8 cellular contexts compared by ENCODE assay signal in the genomic region with DNA sequence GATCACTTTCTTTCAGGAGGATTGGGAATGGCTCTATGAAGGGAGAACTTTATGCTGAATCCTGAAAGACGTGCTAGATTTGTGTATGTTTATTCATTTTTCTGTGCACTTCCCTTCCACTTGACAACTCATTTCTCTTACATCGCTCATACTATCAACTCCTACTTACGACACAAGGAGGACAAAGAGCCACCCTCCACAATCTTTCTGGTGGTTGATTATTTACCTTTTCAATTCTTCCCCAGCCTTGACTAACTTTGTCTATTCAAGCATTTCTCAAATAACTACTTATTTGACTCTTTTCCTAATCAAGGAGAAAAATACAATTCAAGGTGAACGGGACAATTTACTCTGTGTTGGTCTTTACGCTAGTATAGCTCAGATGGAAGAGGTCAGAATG.
"Had no signal": no experiment of that assay in that cellular context is flagged by ENCODE, and none has a peak within 500 bp of the region (broad histone marks: within the 10 kb centered on the region; RNA-seq: fewer than 3 reads in every experiment).

No MANE protein-coding gene starts in this region.

- H3K27ac Mint-ChIP-seq: H9 had no signal

- DNase-seq: GM23248, GOT3, H9, HCEC 1CT, IMR-90, KG1 had no signal

- H3K9me3 Mint-ChIP-seq: H9 had no signal

- H3K4me3 ChIP-seq: GM23248, K562 had no signal

- H3K27ac ChIP-seq: GM23248 had no signal

- H3K4me3 Mint-ChIP-seq: H9 had no signal

- FAIRE-seq: HTR-8/SVneo, K562 had no signal

- ATAC-seq: K562 had no signal
